In the genomic region with DNA sequence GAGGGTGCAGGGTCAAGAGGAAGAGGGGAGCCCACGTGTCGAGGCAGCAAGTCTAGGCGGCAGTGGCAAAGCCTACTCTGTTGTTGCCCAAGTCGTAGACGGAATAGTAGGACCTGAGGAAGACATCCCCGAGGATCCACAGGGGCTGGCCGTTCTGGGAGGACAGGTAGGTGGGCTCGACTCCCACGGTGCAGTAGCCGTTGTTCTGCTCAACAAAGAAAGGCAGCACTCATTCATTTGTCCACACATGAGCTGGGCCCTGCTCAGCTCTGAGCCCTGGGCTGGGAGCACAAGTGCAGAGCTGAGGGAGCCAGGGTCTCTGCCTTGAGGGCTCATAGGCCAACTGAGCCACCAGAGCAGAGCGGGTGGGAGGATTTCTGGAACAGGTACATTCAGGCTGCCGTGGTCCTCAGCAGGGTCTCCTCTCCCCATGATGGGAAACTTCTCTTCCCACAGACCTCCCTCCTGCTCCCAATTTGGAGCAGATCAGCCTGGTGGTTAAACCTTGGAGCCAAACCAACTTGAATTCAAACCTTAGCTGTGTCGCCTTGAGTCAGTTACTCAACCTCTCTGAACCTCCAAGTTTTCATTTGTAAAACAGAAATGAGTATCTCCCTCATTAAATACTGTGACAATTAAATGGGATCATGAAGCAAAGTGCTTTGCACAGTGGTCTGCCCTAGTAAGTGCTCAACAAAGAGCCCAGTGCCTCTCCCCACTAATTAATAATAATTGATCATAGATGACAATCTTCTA, we compare ENCODE assay signal across 21 cellular contexts. TPM values are rescaled to one million over a fixed set of nuclear protein-coding genes. Genes with fewer than 3 reads are reported as not detected.
DNase-seq lines count a peak whose midpoint lies in the region; ATAC-seq, FAIRE-seq and TF ChIP-seq lines count a peak whose summit lies in the region.
"Had no signal": no experiment of that assay in that cellular context is flagged by ENCODE, and none has a peak within 500 bp of the region (broad histone marks: within the 10 kb centered on the region; RNA-seq: fewer than 3 reads in every experiment).

No MANE protein-coding gene starts in this region.

- POLR2A ChIA-PET in HepG2 (lab: Yijun Ruan, JAX): interaction anchor here (4.7 to 10.4 kb wide), 3 partner anchors 10 to 50 kb away, joined by 60 to 120 read pairs (median 112); a partner anchor contains a TSS

- H3K4me3 ChIP-seq in HepG2 (replicated peaks in 1 of 3; ENCODE audit: insufficient read depth in 1 of 3, low read depth in 2 of 3, low read length in 3 of 3) (no peak overlapping the region), right lobe of liver (no peak overlapping the region), mucosa of descending colon (no peak overlapping the region)
- H3K4me3 ChIP-seq: GM23248 had no signal

- FAIRE-seq in HepG2 (lab: Jason Lieb, UNC): no peak

- peaks cover 3% of the 10 kb centered on the region for H3K79me2 ChIP-seq in HepG2 (ENCODE audit: insufficient read depth, low read length)

- peaks cover 78% of the 10 kb centered on the region for H3K4me1 ChIP-seq in HepG2 (ENCODE audit: insufficient read depth, low read length)
- H3K4me1 ChIP-seq in right lobe of liver: no peaks in the 10 kb centered on the region
- peaks cover 28% of the 10 kb centered on the region for H3K4me1 ChIP-seq in mucosa of descending colon (ENCODE audit: low read depth)

- no peak for DNase-seq in HepG2 (ENCODE audit: low spot score)
- DNase-seq in right lobe of liver: no peak
- peak in 2 of 3 donors; percentile 35 to 50 for DNase-seq in mucosa of descending colon
- DNase-seq in NCI-H2029 treated with DMSO at 0.1 percent for 48 hours (lab: John Stamatoyannopoulos, UW): no peak
- DNase-seq: BE2C; CD4-positive, CD25-positive, alpha-beta regulatory T cell; DMS153; GDM1; KBM-7; NCI-H1105 treated with DMSO at 0.1 percent for 48 hours; NCI-H1694; NCI-H2107; NCI-H510A treated with DMSO at 0.1 percent for 48 hours; NCI-H774; Right ventricle myocardium superior had no signal

- no peak overlapping the region for H2AFZ ChIP-seq in HepG2 (ENCODE audit: low read length)

- no peaks in the 10 kb centered on the region for H4K20me1 ChIP-seq in HepG2 (ENCODE audit: insufficient read depth, low read length)

- H3K4me2 ChIP-seq in HepG2 (ENCODE audit: low read depth, low read length): no peak overlapping the region

- ATAC-seq in HepG2 (no peak), right lobe of liver (no peak), mucosa of descending colon (no peak), GM19324 (IDR thresholded peaks at IDR 0.05; ENCODE audit: low FRiP score, unreplicated experiment) (no peak), GM19455 (IDR thresholded peaks at IDR 0.05; ENCODE audit: unreplicated experiment) (no peak)

- no peaks in the 10 kb centered on the region; a peak in 1 of 5 replicates for H3K27me3 ChIP-seq in HepG2 (ENCODE audit: control insufficient read depth in 1 of 2, insufficient read depth in 2 of 2, low read length in 2 of 2)
- no peaks in the 10 kb centered on the region for H3K27me3 ChIP-seq in right lobe of liver
- H3K27me3 ChIP-seq: BE2C had no signal

- TF ChIP-seq POLR2A in HepG2 (IDR thresholded peaks at IDR 0.05; ENCODE audit: insufficient read depth in 1 of 2, low read depth in 2 of 2, low read length in 2 of 2): no peak
- no peak for TF ChIP-seq POLR2A in right lobe of liver (IDR thresholded peaks at IDR 0.05)

- no peak for TF ChIP-seq CTCF in HepG2 (CRISPR knock-in tag; IDR thresholded peaks at IDR 0.05)
- TF ChIP-seq CTCF in right lobe of liver (IDR thresholded peaks at IDR 0.05): no peak
- TF ChIP-seq CTCF in mucosa of descending colon (IDR thresholded peaks at IDR 0.05): no peak

- no peak for TF ChIP-seq EP300 in HepG2 (IDR thresholded peaks at IDR 0.05; ENCODE audit: low read depth in 2 of 2, low read length in 2 of 2)
- no peak for TF ChIP-seq EP300 in HepG2 (CRISPR knock-in tag; IDR thresholded peaks at IDR 0.05; ENCODE audit: borderline replicate concordance)

- BruUV-seq in HepG2 (replicated peaks; lab: Mats Ljungman, UMichigan): TSS peak; percentile 23

- H3K36me3 ChIP-seq in HepG2 (replicated peaks in 1 of 2; ENCODE audit: control insufficient read depth in 1 of 2, insufficient read depth in 2 of 2, low read length in 2 of 2) (no peaks in the 10 kb centered on the region), right lobe of liver (no peaks in the 10 kb centered on the region), mucosa of descending colon (ENCODE audit: low read depth) (no peaks in the 10 kb centered on the region)
- H3K36me3 ChIP-seq: BE2C had no signal

- H3K9ac ChIP-seq in HepG2 (ENCODE audit: insufficient read depth, low read depth, low read length): no peak overlapping the region; the same call in 1 of the 2 replicates
- H3K9ac ChIP-seq: GM23248 had no signal

- 91% methylated on average over 12 of the region's 13 CpGs for WGBS in HepG2 (ENCODE audit: low lambda C conversion rate)
- WGBS in right lobe of liver (ENCODE audit: insufficient coverage, low coverage, low lambda C conversion rate, missing lambda C conversion rate): 41% methylated on average over 2 of the region's 13 CpGs

- no peaks in the 10 kb centered on the region for H3K9me3 ChIP-seq in HepG2 (ENCODE audit: low read length)
- H3K9me3 ChIP-seq in right lobe of liver: no peaks in the 10 kb centered on the region
- H3K9me3 ChIP-seq in mucosa of descending colon: no peaks in the 10 kb centered on the region
- H3K9me3 ChIP-seq: BE2C had no signal

- peak overlapping the region; percentile 14 for H3K27ac ChIP-seq in HepG2 (ENCODE audit: extremely low read length, insufficient read depth, low read length)
- H3K27ac ChIP-seq in right lobe of liver: no peak overlapping the region
- H3K27ac ChIP-seq: GM23248 had no signal

- TF ChIP-seq RAD21 in HepG2 (CRISPR knock-in tag; IDR thresholded peaks at IDR 0.05): no peak

- in situ Hi-C loops in HepG2 (cut with HindIII; ENCODE audit: extremely low pct_ligation_motif_present, low pct_unique_long_range_greater_than_20kb): loop anchor here (5.0 kb wide), 1 partner anchor 40 kb away; a partner anchor contains a TSS

- intact Hi-C loops in HepG2 (cut with micrococcal nuclease; ENCODE audit: unreplicated experiment) (no loop called here), right lobe of liver (cut with DNase I) (no loop called here), mucosa of descending colon (cut with DNase I, micrococcal nuclease) (no loop called here)

- CTCF ChIA-PET in HepG2 (lab: Yijun Ruan, JAX; ENCODE audit: low intra/inter-chr PET ratio, low total read pairs): interaction anchor here (3.0 kb wide), 1 partner anchor 39 kb away, joined by 44 read pairs; no protein-coding TSS in a partner anchor

RNA-seq across cellular contexts. Expression of a gene that starts 1.6 kb away (rescaled TPM):
- total RNA-seq in HepG2 (2016; rRNA removed; fragmentation: Illumina TruSeq; extraction: Trizol) (12.8 and 13.3 TPM in 2 replicates), right lobe of liver (1 to 10 TPM; 4.5 to 9.2 (median 6.6) TPM), mucosa of descending colon (10 to 100 TPM; 35.2 to 44.5 (median 40.2) TPM)
- total RNA-seq in HepG2 (2016; cell fraction: cytosol; rRNA removed; fragmentation: Illumina TruSeq; extraction: Trizol; ENCODE audit: low read depth): 7.3 and 10.0 TPM in 2 replicates
- 10.9 and 15.1 TPM in 2 replicates for total RNA-seq in HepG2 (2016; cell fraction: insoluble cytoplasmic fraction; rRNA removed; fragmentation: Illumina TruSeq; extraction: Trizol)
- 15.3 and 15.8 TPM in 2 replicates for total RNA-seq in HepG2 (2016; cell fraction: membrane; rRNA removed; fragmentation: Illumina TruSeq; extraction: Trizol)
- total RNA-seq in HepG2 (2016; cell fraction: nucleus; rRNA removed; fragmentation: Illumina TruSeq; extraction: Trizol): 9.0 and 11.5 TPM in 2 replicates
- 18.7 and 21.6 TPM in 2 replicates for polyA plus RNA-seq in HepG2 (2011; rRNA removed)
- polyA plus RNA-seq in HepG2 (2011; cell fraction: cytosol; rRNA removed): 7.6 and 16.3 TPM in 2 replicates
- polyA plus RNA-seq in HepG2 (2011; cell fraction: nucleus; rRNA removed): 14.8 and 19.8 TPM in 2 replicates
- polyA plus RNA-seq in HepG2 (2012): 4.8 and 7.7 TPM in 2 replicates
- polyA plus RNA-seq in HepG2 (2016; cell fraction: cytosol; fragmentation: Illumina TruSeq; extraction: Trizol; ENCODE audit: low read depth): 8.4 and 9.0 TPM in 2 replicates
- polyA plus RNA-seq in HepG2 (2016; cell fraction: insoluble cytoplasmic fraction; fragmentation: Illumina TruSeq; extraction: Trizol; ENCODE audit: low read depth): 13.2 and 14.2 TPM in 2 replicates
- 12.3 and 14.8 TPM in 2 replicates for polyA plus RNA-seq in HepG2 (2016; cell fraction: membrane; fragmentation: Illumina TruSeq; extraction: Trizol; ENCODE audit: low read depth)
- polyA plus RNA-seq in HepG2 (2016; cell fraction: nucleus; fragmentation: Illumina TruSeq; extraction: Trizol; ENCODE audit: insufficient read depth, low read depth): 26.4 and 27.9 TPM in 2 replicates
- polyA minus RNA-seq in HepG2 (2011; rRNA and poly(A)+ RNA removed; ENCODE audit: low replicate concordance): 22.8 and 39.7 TPM in 2 replicates
- polyA minus RNA-seq in HepG2 (2011; cell fraction: cytosol; rRNA and poly(A)+ RNA removed): 9.2 and 12.8 TPM in 2 replicates
- 9.1 and 10.8 TPM in 2 replicates for polyA minus RNA-seq in HepG2 (2011; cell fraction: nucleus; rRNA and poly(A)+ RNA removed)

RNA-seq across cellular contexts. Expression of a gene that starts 10.2 kb away (rescaled TPM):
- total RNA-seq in HepG2 (2016; rRNA removed; fragmentation: Illumina TruSeq; extraction: Trizol) (225 and 502 TPM in 2 replicates), right lobe of liver (under 1 TPM in 1 of 6 experiments, not detected in 5; 0.31 TPM), mucosa of descending colon (not detected)
- 33.5 and 35.5 TPM in 2 replicates for total RNA-seq in HepG2 (2016; cell fraction: cytosol; rRNA removed; fragmentation: Illumina TruSeq; extraction: Trizol; ENCODE audit: low read depth)
- 215 and 502 TPM in 2 replicates for total RNA-seq in HepG2 (2016; cell fraction: insoluble cytoplasmic fraction; rRNA removed; fragmentation: Illumina TruSeq; extraction: Trizol)
- 52.5 and 53.3 TPM in 2 replicates for total RNA-seq in HepG2 (2016; cell fraction: membrane; rRNA removed; fragmentation: Illumina TruSeq; extraction: Trizol)
- 408 and 459 TPM in 2 replicates for total RNA-seq in HepG2 (2016; cell fraction: nucleus; rRNA removed; fragmentation: Illumina TruSeq; extraction: Trizol)
- polyA plus RNA-seq in HepG2 (2011; rRNA removed): 397 and 426 TPM in 2 replicates
- 243 and 350 TPM in 2 replicates for polyA plus RNA-seq in HepG2 (2011; cell fraction: cytosol; rRNA removed)
- 216 and 252 TPM in 2 replicates for polyA plus RNA-seq in HepG2 (2011; cell fraction: nucleus; rRNA removed)
- polyA plus RNA-seq in HepG2 (2012): 62.0 and 149 TPM in 2 replicates
- 47.7 and 50.1 TPM in 2 replicates for polyA plus RNA-seq in HepG2 (2016; cell fraction: cytosol; fragmentation: Illumina TruSeq; extraction: Trizol; ENCODE audit: low read depth)
- polyA plus RNA-seq in HepG2 (2016; cell fraction: insoluble cytoplasmic fraction; fragmentation: Illumina TruSeq; extraction: Trizol; ENCODE audit: low read depth): 245 and 256 TPM in 2 replicates
- 48.1 and 51.7 TPM in 2 replicates for polyA plus RNA-seq in HepG2 (2016; cell fraction: membrane; fragmentation: Illumina TruSeq; extraction: Trizol; ENCODE audit: low read depth)
- 704 and 739 TPM in 2 replicates for polyA plus RNA-seq in HepG2 (2016; cell fraction: nucleus; fragmentation: Illumina TruSeq; extraction: Trizol; ENCODE audit: insufficient read depth, low read depth)
- 0.21 and 469 TPM in 2 replicates for polyA minus RNA-seq in HepG2 (2011; rRNA and poly(A)+ RNA removed; ENCODE audit: low replicate concordance)
- polyA minus RNA-seq in HepG2 (2011; cell fraction: cytosol; rRNA and poly(A)+ RNA removed): 339 and 439 TPM in 2 replicates
- polyA minus RNA-seq in HepG2 (2011; cell fraction: nucleus; rRNA and poly(A)+ RNA removed): 61.8 and 63.7 TPM in 2 replicates
- total RNA-seq: A172; CD4-positive, CD25-positive, alpha-beta regulatory T cell; Daoy; GM23248; OCI-LY7; Right ventricle myocardium superior had no signal
- polyA plus RNA-seq: CD4-positive, CD25-positive, alpha-beta regulatory T cell; GM23248 had no signal

RNA-seq across cellular contexts. Expression of a gene that starts 42.7 kb away (rescaled TPM):
- total RNA-seq in HepG2 (2016; rRNA removed; fragmentation: Illumina TruSeq; extraction: Trizol): 1.5 and 3.0 TPM in 2 replicates
- 3.2 and 3.7 TPM in 2 replicates for total RNA-seq in HepG2 (2016; cell fraction: cytosol; rRNA removed; fragmentation: Illumina TruSeq; extraction: Trizol; ENCODE audit: low read depth)
- total RNA-seq in HepG2 (2016; cell fraction: insoluble cytoplasmic fraction; rRNA removed; fragmentation: Illumina TruSeq; extraction: Trizol): 1.2 and 2.7 TPM in 2 replicates
- 6.5 and 6.6 TPM in 2 replicates for total RNA-seq in HepG2 (2016; cell fraction: membrane; rRNA removed; fragmentation: Illumina TruSeq; extraction: Trizol)
- total RNA-seq in HepG2 (2016; cell fraction: nucleus; rRNA removed; fragmentation: Illumina TruSeq; extraction: Trizol): 3.2 and 4.8 TPM in 2 replicates
- polyA plus RNA-seq in HepG2 (2011; rRNA removed): 7.1 and 7.4 TPM in 2 replicates
- polyA plus RNA-seq in HepG2 (2011; cell fraction: cytosol; rRNA removed): 6.7 TPM in 2 replicates
- polyA plus RNA-seq in HepG2 (2011; cell fraction: nucleus; rRNA removed): 11.2 and 14.1 TPM in 2 replicates
- polyA plus RNA-seq in HepG2 (2012): 2.5 and 2.9 TPM in 2 replicates
- polyA plus RNA-seq in HepG2 (2016; cell fraction: cytosol; fragmentation: Illumina TruSeq; extraction: Trizol; ENCODE audit: low read depth): 5.9 and 6.1 TPM in 2 replicates
- polyA plus RNA-seq in HepG2 (2016; cell fraction: insoluble cytoplasmic fraction; fragmentation: Illumina TruSeq; extraction: Trizol; ENCODE audit: low read depth): 3.0 and 3.6 TPM in 2 replicates
- 10.2 and 10.3 TPM in 2 replicates for polyA plus RNA-seq in HepG2 (2016; cell fraction: membrane; fragmentation: Illumina TruSeq; extraction: Trizol; ENCODE audit: low read depth)
- 11.8 and 13.3 TPM in 2 replicates for polyA plus RNA-seq in HepG2 (2016; cell fraction: nucleus; fragmentation: Illumina TruSeq; extraction: Trizol; ENCODE audit: insufficient read depth, low read depth)
- 2.6 and 8.3 TPM in 2 replicates for polyA minus RNA-seq in HepG2 (2011; rRNA and poly(A)+ RNA removed; ENCODE audit: low replicate concordance)
- polyA minus RNA-seq in HepG2 (2011; cell fraction: cytosol; rRNA and poly(A)+ RNA removed): 0.89 and 2.1 TPM in 2 replicates
- 3.4 and 3.5 TPM in 2 replicates for polyA minus RNA-seq in HepG2 (2011; cell fraction: nucleus; rRNA and poly(A)+ RNA removed)
- 1 to 10 TPM in 5 of 6 experiments, under 1 TPM in 1; 0.68 to 3.0 (median 1.9) TPM for total RNA-seq in right lobe of liver
- total RNA-seq in mucosa of descending colon: 1 to 10 TPM; 3.6 to 7.9 (median 4.6) TPM

RNA-seq across cellular contexts. Expression of a gene that starts 43.6 kb away (rescaled TPM):
- total RNA-seq in HepG2 (2016; rRNA removed; fragmentation: Illumina TruSeq; extraction: Trizol) (1.2 TPM in 1 of 2 replicates, not detected in the other), right lobe of liver (1 to 10 TPM in 5 of 6 experiments, not detected in 1; 1.3 to 3.1 (median 2.7) TPM), mucosa of descending colon (1 to 10 TPM; 2.7 to 6.7 (median 6.1) TPM)
- total RNA-seq in HepG2 (2016; cell fraction: cytosol; rRNA removed; fragmentation: Illumina TruSeq; extraction: Trizol; ENCODE audit: low read depth): 0.91 TPM in 1 of 2 replicates, not detected in the other
- 0.50 TPM in 1 of 2 replicates, not detected in the other for total RNA-seq in HepG2 (2016; cell fraction: insoluble cytoplasmic fraction; rRNA removed; fragmentation: Illumina TruSeq; extraction: Trizol)
- not detected in 2 replicates for total RNA-seq in HepG2 (2016; cell fraction: membrane; rRNA removed; fragmentation: Illumina TruSeq; extraction: Trizol)
- total RNA-seq in HepG2 (2016; cell fraction: nucleus; rRNA removed; fragmentation: Illumina TruSeq; extraction: Trizol): 0.88 and 1.6 TPM in 2 replicates
- polyA plus RNA-seq in HepG2 (2011; rRNA removed): 0.74 and 0.92 TPM in 2 replicates
- polyA plus RNA-seq in HepG2 (2011; cell fraction: cytosol; rRNA removed): 0.15 and 0.34 TPM in 2 replicates
- 26.8 and 42.0 TPM in 2 replicates for polyA plus RNA-seq in HepG2 (2011; cell fraction: nucleus; rRNA removed)
- 3.7 and 5.4 TPM in 2 replicates for polyA plus RNA-seq in HepG2 (2012)
- polyA plus RNA-seq in HepG2 (2016; cell fraction: cytosol; fragmentation: Illumina TruSeq; extraction: Trizol; ENCODE audit: low read depth): not detected in 2 replicates
- not detected in 2 replicates for polyA plus RNA-seq in HepG2 (2016; cell fraction: insoluble cytoplasmic fraction; fragmentation: Illumina TruSeq; extraction: Trizol; ENCODE audit: low read depth)
- polyA plus RNA-seq in HepG2 (2016; cell fraction: membrane; fragmentation: Illumina TruSeq; extraction: Trizol; ENCODE audit: low read depth): not detected in 2 replicates
- 10.5 and 24.2 TPM in 2 replicates for polyA plus RNA-seq in HepG2 (2016; cell fraction: nucleus; fragmentation: Illumina TruSeq; extraction: Trizol; ENCODE audit: insufficient read depth, low read depth)
- 0.30 TPM in 1 of 2 replicates, not detected in the other for polyA minus RNA-seq in HepG2 (2011; rRNA and poly(A)+ RNA removed; ENCODE audit: low replicate concordance)
- not detected in 2 replicates for polyA minus RNA-seq in HepG2 (2011; cell fraction: cytosol; rRNA and poly(A)+ RNA removed)
- polyA minus RNA-seq in HepG2 (2011; cell fraction: nucleus; rRNA and poly(A)+ RNA removed): 3.6 and 5.6 TPM in 2 replicates
- total RNA-seq: A172; CD4-positive, CD25-positive, alpha-beta regulatory T cell; Daoy had no signal
- polyA plus RNA-seq: CD4-positive, CD25-positive, alpha-beta regulatory T cell; GM23248 had no signal

RNA-seq across cellular contexts. Expression of a gene that starts 50.5 kb away (rescaled TPM):
- total RNA-seq in HepG2 (2016; rRNA removed; fragmentation: Illumina TruSeq; extraction: Trizol) (321 and 480 TPM in 2 replicates), right lobe of liver (100 to 1,000 TPM in 1 of 6 experiments, 10 to 100 TPM in 5; 61.8 to 104 (median 75.6) TPM), mucosa of descending colon (100 to 1,000 TPM in 1 of 3 donors, 10 to 100 TPM in 2; 96.9 to 116 (median 96.9) TPM)
- 182 and 204 TPM in 2 replicates for total RNA-seq in HepG2 (2016; cell fraction: cytosol; rRNA removed; fragmentation: Illumina TruSeq; extraction: Trizol; ENCODE audit: low read depth)
- 330 and 503 TPM in 2 replicates for total RNA-seq in HepG2 (2016; cell fraction: insoluble cytoplasmic fraction; rRNA removed; fragmentation: Illumina TruSeq; extraction: Trizol)
- total RNA-seq in HepG2 (2016; cell fraction: membrane; rRNA removed; fragmentation: Illumina TruSeq; extraction: Trizol): 320 and 325 TPM in 2 replicates
- 122 and 129 TPM in 2 replicates for total RNA-seq in HepG2 (2016; cell fraction: nucleus; rRNA removed; fragmentation: Illumina TruSeq; extraction: Trizol)
- 253 and 320 TPM in 2 replicates for polyA plus RNA-seq in HepG2 (2011; rRNA removed)
- 433 and 522 TPM in 2 replicates for polyA plus RNA-seq in HepG2 (2011; cell fraction: cytosol; rRNA removed)
- 91.8 and 123 TPM in 2 replicates for polyA plus RNA-seq in HepG2 (2011; cell fraction: nucleus; rRNA removed)
- polyA plus RNA-seq in HepG2 (2012): 249 and 333 TPM in 2 replicates
- polyA plus RNA-seq in HepG2 (2016; cell fraction: cytosol; fragmentation: Illumina TruSeq; extraction: Trizol; ENCODE audit: low read depth): 294 and 323 TPM in 2 replicates
- polyA plus RNA-seq in HepG2 (2016; cell fraction: insoluble cytoplasmic fraction; fragmentation: Illumina TruSeq; extraction: Trizol; ENCODE audit: low read depth): 735 and 804 TPM in 2 replicates
- polyA plus RNA-seq in HepG2 (2016; cell fraction: membrane; fragmentation: Illumina TruSeq; extraction: Trizol; ENCODE audit: low read depth): 428 and 438 TPM in 2 replicates
- polyA plus RNA-seq in HepG2 (2016; cell fraction: nucleus; fragmentation: Illumina TruSeq; extraction: Trizol; ENCODE audit: insufficient read depth, low read depth): 298 and 310 TPM in 2 replicates
- 74.4 and 157 TPM in 2 replicates for polyA minus RNA-seq in HepG2 (2011; rRNA and poly(A)+ RNA removed; ENCODE audit: low replicate concordance)
- 41.7 and 56.4 TPM in 2 replicates for polyA minus RNA-seq in HepG2 (2011; cell fraction: cytosol; rRNA and poly(A)+ RNA removed)
- polyA minus RNA-seq in HepG2 (2011; cell fraction: nucleus; rRNA and poly(A)+ RNA removed): 32.9 and 43.8 TPM in 2 replicates

Comparison
In these comparisons a context has a peak if more than half of its experiments do, and no peak if none do; other contexts are left out.
1. RNA of a gene that starts 10.2 kb away (total RNA-seq): 33.5 to 502 TPM in HepG2; 0.31 TPM in right lobe of liver and not detected in mucosa of descending colon; every median in the first group is over 10 times any median in the second.
2. DNase-seq: peak in mucosa of descending colon (2 of 3); none in HepG2 (single experiment), right lobe of liver (0 of 3) and NCI-H2029 treated with DMSO at 0.1 percent for 48 hours (single experiment).